24 cellular contexts compared by ENCODE assay signal in the genomic region with DNA sequence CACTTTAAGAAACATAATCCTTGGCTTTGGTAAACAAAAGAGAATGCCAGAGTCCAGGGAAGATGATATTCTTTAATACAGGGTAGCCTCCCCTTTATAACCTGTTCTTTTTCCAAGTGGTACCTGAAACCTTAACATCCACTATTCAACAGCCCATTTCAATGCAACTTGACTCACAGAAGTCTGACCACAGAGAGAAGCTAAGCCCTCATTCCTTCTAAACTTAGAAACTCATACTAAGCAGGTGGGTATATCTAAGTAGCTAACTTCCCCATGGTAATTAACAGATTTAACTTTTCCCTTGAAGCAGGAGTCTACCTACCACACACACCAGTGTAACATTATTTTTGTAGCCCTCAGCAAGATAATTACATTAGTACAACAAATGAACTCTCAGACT.
A peak's percentile ranks its signal among the peaks of the same experiment; 100 is the strongest.
DNase-seq lines count a peak whose midpoint lies in the region; ATAC-seq, FAIRE-seq and TF ChIP-seq lines count a peak whose summit lies in the region.
"Had no signal": no experiment of that assay in that cellular context is flagged by ENCODE, and none has a peak within 500 bp of the region (broad histone marks: within the 10 kb centered on the region; RNA-seq: fewer than 3 reads in every experiment).

No MANE protein-coding gene starts in this region.

- H3K9me3 ChIP-seq in A549 = peaks cover 4% of the 10 kb centered on the region; the same call in 1 of the 3 replicates
- H3K9me3 ChIP-seq in right lobe of liver = no peaks in the 10 kb centered on the region
- H3K9me3 ChIP-seq: lower lobe of right lung, SK-N-SH had no signal

- H3K79me2 ChIP-seq in KMS-11 (ENCODE audit: insufficient read depth, low read depth) = no peaks in the 10 kb centered on the region

- H3K4me3 ChIP-seq in A549 (no peak overlapping the region), KMS-11 (IDR thresholded peaks at IDR 0.05; ENCODE audit: insufficient read depth, low read depth, low read length) (no peak overlapping the region), right lobe of liver (no peak overlapping the region)
- H3K4me3 ChIP-seq: K562, lower lobe of right lung, spleen had no signal

- H3K27me3 ChIP-seq in KMS-11 (ENCODE audit: insufficient read depth, low read depth) (no peaks in the 10 kb centered on the region), right lobe of liver (no peaks in the 10 kb centered on the region)
- H3K27me3 ChIP-seq: spleen had no signal

- H3K4me2 ChIP-seq in A549 (no peak overlapping the region), KMS-11 (peak overlapping the region; percentile 27)
- H3K4me2 ChIP-seq: SK-N-SH had no signal

- H3K27ac ChIP-seq in A549 (peak overlapping the region; percentile 63 to 94), KMS-11 (peak overlapping the region; percentile 57), right lobe of liver (peak overlapping the region in 2 of 3 donors; percentile 79 to 85)

- H3K4me1 ChIP-seq in A549 (peaks cover 61% of the 10 kb centered on the region), KMS-11 (ENCODE audit: low read depth, poor library complexity, severe bottlenecking) (peaks cover 42% of the 10 kb centered on the region), right lobe of liver (peaks cover 0 to 52% (median 26%) of the 10 kb centered on the region in 4 donors)

- CTCF ChIA-PET in A549 (lab: Yijun Ruan, JAX) = interaction anchor here (1.0 kb wide), 1 partner anchor 72 kb away, joined by 4 read pairs; no protein-coding TSS in a partner anchor

- H3K36me3 ChIP-seq in KMS-11 (ENCODE audit: insufficient read depth) (no peaks in the 10 kb centered on the region), right lobe of liver (no peaks in the 10 kb centered on the region)
- H3K36me3 ChIP-seq: lower lobe of right lung, spleen had no signal

- H3K9ac ChIP-seq in KMS-11 = 0 out of 2 replicates have a peak overlapping the region, but pooled peaks have one; percentile 4
- H3K9ac ChIP-seq: SK-N-SH had no signal

- intact Hi-C loops in right lobe of liver (cut with DNase I) = no loop called here

- no peak for TF ChIP-seq RAD21 in A549 (conservative IDR thresholded peaks at IDR 0.05 in 1 of 2, IDR thresholded peaks at IDR 0.05 in 1 of 2)

- H4K20me1 ChIP-seq in KMS-11 (ENCODE audit: insufficient read depth) = no peaks in the 10 kb centered on the region

- TF ChIP-seq CTCF in A549 (IDR thresholded peaks at IDR 0.05) = no peak
- no peak for TF ChIP-seq CTCF in KMS-11 (conservative IDR thresholded peaks at IDR 0.05; ENCODE audit: low read depth, low read length)
- TF ChIP-seq CTCF in right lobe of liver (IDR thresholded peaks at IDR 0.05) = no peak
- TF ChIP-seq CTCF in D721Med (IDR thresholded peaks at IDR 0.05; ENCODE audit: insufficient read depth, missing control alignments) = no peak

- ATAC-seq in A549 (no peak), GM19463 (IDR thresholded peaks at IDR 0.05; ENCODE audit: unreplicated experiment) (peak; percentile 51), right lobe of liver (no peak), GM19324 (IDR thresholded peaks at IDR 0.05; ENCODE audit: low FRiP score, unreplicated experiment) (no peak)
- ATAC-seq: K562, lower lobe of right lung, WTC11 had no signal

- FAIRE-seq in A549 (lab: Jason Lieb, UNC) (no peak), D721Med (lab: Jason Lieb, UNC) (no peak)
- FAIRE-seq: islet of Langerhans, K562 had no signal

- POLR2A ChIA-PET in A549 (lab: Yijun Ruan, JAX) = no interaction called here

- TF ChIP-seq POLR2A in A549 (IDR thresholded peaks at IDR 0.05; ENCODE audit: low read length) (no peak), right lobe of liver (IDR thresholded peaks at IDR 0.05) (no peak)

- H2AFZ ChIP-seq in KMS-11 (ENCODE audit: low read depth) = peak overlapping the region; percentile 17; the same call in 1 of the 2 replicates

- DNase-seq in A549 (ENCODE audit: low read depth in 1 of 2, low spot score in 1 of 2) (no peak), right lobe of liver (no peak), NCI-H748 treated with DMSO at 0.1 percent for 48 hours (lab: John Stamatoyannopoulos, UW) (no peak), NCI-H1105 (lab: John Stamatoyannopoulos, UW) (no peak), D721Med (ENCODE audit: insufficient read length, low spot score) (no peak)
- DNase-seq: activated CD4-positive, alpha-beta memory T cell treated with anti-CD3 and anti-CD28 coated beads for 36 hours; activated naive CD4-positive, alpha-beta T cell; amygdala; caudate nucleus; effector CD4-positive, alpha-beta T cell; foreskin melanocyte; hippocampal formation; lower lobe of right lung; NCI-H2029; NCI-H446; NK-92 treated with Interleukin-12 subunit alpha and Interleukin-12 subunit beta, amount 100 ng/mL, for 24 hours; SK-N-SH; spleen had no signal

- no peak for TF ChIP-seq EP300 in A549 (IDR thresholded peaks at IDR 0.05)

TF ChIP-seq in A549, 52 proteins besides CTCF, POLR2A, EP300 and RAD21:
- TF ChIP-seq JUNB (IDR thresholded peaks at IDR 0.05) (no peak), PHF8 (IDR thresholded peaks at IDR 0.05; ENCODE audit: borderline replicate concordance, low read depth) (no peak), POLR2AphosphoS2 (conservative IDR thresholded peaks at IDR 0.05; ENCODE audit: low read length) (no peak), NFE2L2 (conservative IDR thresholded peaks at IDR 0.05; ENCODE audit: low read length) (no peak), TP53 (CRISPR knock-in tag; IDR thresholded peaks at IDR 0.05) (no peak), TFCP2L1 (CRISPR knock-in tag; IDR thresholded peaks at IDR 0.05) (no peak), ZNF302 (CRISPR knock-in tag; IDR thresholded peaks at IDR 0.05) (no peak), RCOR1 (IDR thresholded peaks at IDR 0.05; ENCODE audit: low read depth, low read length) (no peak), CBX8 (IDR thresholded peaks at IDR 0.05) (no peak), JUN (IDR thresholded peaks at IDR 0.05) (no peak), RFX5 (IDR thresholded peaks at IDR 0.05) (no peak), FOSL2 (IDR thresholded peaks at IDR 0.05) (no peak), FOSL2 (CRISPR knock-in tag; IDR thresholded peaks at IDR 0.05) (no peak), MYC (IDR thresholded peaks at IDR 0.05; ENCODE audit: borderline replicate concordance, low read length) (no peak)
- TF ChIP-seq, protein P1, sequence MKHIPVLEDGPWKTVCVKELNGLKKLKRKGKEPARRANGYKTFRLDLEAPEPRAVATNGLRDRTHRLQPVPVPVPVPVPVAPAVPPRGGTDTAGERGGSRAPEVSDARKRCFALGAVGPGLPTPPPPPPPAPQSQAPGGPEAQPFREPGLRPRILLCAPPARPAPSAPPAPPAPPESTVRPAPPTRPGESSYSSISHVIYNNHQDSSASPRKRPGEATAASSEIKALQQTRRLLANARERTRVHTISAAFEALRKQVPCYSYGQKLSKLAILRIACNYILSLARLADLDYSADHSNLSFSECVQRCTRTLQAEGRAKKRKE (CRISPR knock-in tag; IDR thresholded peaks at IDR 0.05; ENCODE audit: low read depth) = no peak
